3 cellular contexts compared by ENCODE assay signal in genomic region chr6:127406722-127407121, GRCh38. TPM values are rescaled to one million over a fixed set of nuclear protein-coding genes. Genes with fewer than 3 reads are reported as not detected.
"Had no signal": no experiment of that assay in that cellular context is flagged by ENCODE, and none has a peak within 500 bp of the region (broad histone marks: within the 10 kb centered on the region; RNA-seq: fewer than 3 reads in every experiment).

No MANE protein-coding gene starts in this region.

RNA-seq across cellular contexts. Expression of gene KIAA0408, which starts 52.5 kb away (rescaled TPM):
- total RNA-seq: lung microvascular endothelial cell, mammary epithelial cell had no signal
- polyA plus RNA-seq: immature natural killer cell, mammary epithelial cell had no signal
